In genomic region chr7:126803060-126803665, GRCh38 we compare ENCODE assay signal across 8 cellular contexts.
DNase-seq lines count a peak whose midpoint lies in the region; TF ChIP-seq lines count a peak whose summit lies in the region.

No MANE protein-coding gene starts in this region.

- TF ChIP-seq EP300 in stomach (IDR thresholded peaks at IDR 0.05): no peak

- H4K20me1 ChIP-seq in OCI-LY7 (ENCODE audit: insufficient read depth, low read length): no peaks in the 10 kb centered on the region

- intact Hi-C loops in OCI-LY7 (cut with micrococcal nuclease; ENCODE audit: unreplicated experiment): loop anchor here (5.0 kb wide), 2 partner anchors 99 to 449 kb away; partner anchors contain the start of gene GRM8
- intact Hi-C loops in stomach (cut with DNase I; ENCODE audit: low total_unique reads): no loop called here

- no peak overlapping the region for H3K4me2 ChIP-seq in OCI-LY7 (ENCODE audit: low read length)

- CTCF ChIA-PET in OCI-LY7 (lab: Charles Lee; ENCODE audit: unreplicated experiment): no interaction called here

- H3K79me2 ChIP-seq in OCI-LY7 (ENCODE audit: insufficient read depth, low read depth, low read length): no peaks in the 10 kb centered on the region

- no peaks in the 10 kb centered on the region for H3K27me3 ChIP-seq in stomach

- no peaks in the 10 kb centered on the region for H3K36me3 ChIP-seq in OCI-LY7 (ENCODE audit: insufficient read depth, low read length)
- H3K36me3 ChIP-seq in stomach: no peaks in the 10 kb centered on the region

- no peak overlapping the region for H3K4me3 Mint-ChIP-seq in brain

- no peak for TF ChIP-seq POLR2A in stomach (IDR thresholded peaks at IDR 0.05)

- H3K9me3 ChIP-seq in OCI-LY7 (ENCODE audit: low read length) (no peaks in the 10 kb centered on the region), stomach (no peaks in the 10 kb centered on the region)

- TF ChIP-seq CTCF in OCI-LY7 (conservative IDR thresholded peaks at IDR 0.05; ENCODE audit: low read length) (peak; percentile 87), brain (conservative IDR thresholded peaks at IDR 0.05) (peak; percentile 56 to 80), stomach (IDR thresholded peaks at IDR 0.05) (peak in 5 of 7 experiments; percentile 26 to 55 (median 42))

- no peak overlapping the region for H3K27ac Mint-ChIP-seq in brain

- DNase-seq in A172 (ENCODE audit: low spot score) (peak; percentile 60), GM04503 (ENCODE audit: low read depth) (peak; percentile 16), H4 (ENCODE audit: low spot score) (peak; percentile 87), OCI-LY7 (ENCODE audit: low spot score) (peak; percentile 65), kidney glomerular epithelial cell (lab: John Stamatoyannopoulos, UW) (peak; percentile 72), stomach (peak; percentile 45)
- DNase-seq in Jurkat, Clone E6-1 (ENCODE audit: low read depth, low spot score): peak; percentile 66

- no TSS peak for BruUV-seq in OCI-LY7 (replicated peaks; lab: Mats Ljungman, UMichigan)

- H3K9me2 ChIP-seq in OCI-LY7 (ENCODE audit: insufficient read depth, low read length): no peaks in the 10 kb centered on the region

- no peak overlapping the region for H3K4me3 ChIP-seq in Jurkat, Clone E6-1 (ENCODE audit: low read length)
- H3K4me3 ChIP-seq in OCI-LY7 (ENCODE audit: low read depth, low read length, poor library complexity, severe bottlenecking) (no peak overlapping the region), stomach (no peak overlapping the region)

- no peaks in the 10 kb centered on the region for H3K27me3 Mint-ChIP-seq in brain

- POLR2A ChIA-PET in OCI-LY7 (lab: Charles Lee): interaction anchor here (0.5 kb wide), 1 partner anchor 31 kb away, joined by 3 read pairs; no protein-coding TSS in a partner anchor

- 7 to 20% (median 12%) methylated on average over 3 of the region's 3 CpGs for WGBS in stomach, 5 donors

- peaks cover 0 to 5% (median 0%) of the 10 kb centered on the region in 5 experiments for H3K9me3 Mint-ChIP-seq in brain

- no peaks in the 10 kb centered on the region for H3K36me3 Mint-ChIP-seq in brain

- no peaks in the 10 kb centered on the region for H3K4me1 Mint-ChIP-seq in brain

- no peaks in the 10 kb centered on the region for H3K4me1 ChIP-seq in OCI-LY7 (ENCODE audit: insufficient read depth, low read length, poor library complexity, severe bottlenecking)
- H3K4me1 ChIP-seq in stomach: no peaks in the 10 kb centered on the region

- H3K27ac ChIP-seq in OCI-LY7 (ENCODE audit: low read depth, low read length, poor library complexity, severe bottlenecking) (no peak overlapping the region), stomach (no peak overlapping the region)

- no peak overlapping the region for H2AFZ ChIP-seq in OCI-LY7 (ENCODE audit: low read length)

Comparison
In these comparisons a context has a peak if more than half of its experiments do, and no peak if none do; other contexts are left out.
1. DNase-seq: peak in every context shown above with its lines; median percentile 87 in H4; 72 in kidney glomerular epithelial cell; 66 in Jurkat, Clone E6-1; 65 in OCI-LY7; 60 in A172; 45 in stomach; 16 in GM04503.